Comparison of ENCODE assay signal across 9 cellular contexts in genomic region chr9:137666950-137667670, GRCh38. TPM values are rescaled to one million over a fixed set of nuclear protein-coding genes. Genes with fewer than 3 reads are reported as not detected.
A peak's percentile ranks its signal among the peaks of the same experiment; 100 is the strongest.
DNase-seq lines count a peak whose midpoint lies in the region; ATAC-seq, FAIRE-seq and TF ChIP-seq lines count a peak whose summit lies in the region.
"Had no signal": no experiment of that assay in that cellular context is flagged by ENCODE, and none has a peak within 500 bp of the region (broad histone marks: within the 10 kb centered on the region; RNA-seq: fewer than 3 reads in every experiment).

No MANE protein-coding gene starts in this region.

- no peaks in the 10 kb centered on the region for H3K36me3 ChIP-seq in CD8-positive, alpha-beta T cell (ENCODE audit: insufficient read depth, low read length)
- H3K36me3 ChIP-seq in GM12878 (ENCODE audit: control insufficient read depth in 2 of 2, insufficient read depth in 2 of 2, low read length in 1 of 2): peaks cover 5 to 11% of the 10 kb centered on the region in 2 experiments; a peak in 3 of 4 replicates

- 17% methylated on average over 16 of the region's 16 CpGs for WGBS in GM12878 (ENCODE audit: insufficient coverage, insufficient replicate concordance, low lambda C conversion rate, missing lambda C conversion rate)

- H3K79me2 ChIP-seq in GM12878 (ENCODE audit: control insufficient read depth, insufficient read depth, low read length): peaks cover 45% of the 10 kb centered on the region

- H3K4me1 Mint-ChIP-seq in CD8-positive, alpha-beta T cell (ENCODE audit: low read depth): peaks cover 57% of the 10 kb centered on the region

- no peak overlapping the region for H3K27ac ChIP-seq in CD8-positive, alpha-beta T cell (ENCODE audit: low read depth, low read length)
- H3K27ac ChIP-seq in GM12878 (ENCODE audit: control insufficient read depth, insufficient read depth): peak overlapping the region; percentile 28; the same call in 1 of the 2 replicates

- BruUV-seq in GM12878 (replicated peaks; lab: Mats Ljungman, UMichigan): no TSS peak

- H3K9me3 ChIP-seq in CD8-positive, alpha-beta T cell (ENCODE audit: low read length): no peaks in the 10 kb centered on the region
- H3K9me3 ChIP-seq in GM12878 (replicated peaks; ENCODE audit: control insufficient read depth, insufficient read depth, low read length): no peaks in the 10 kb centered on the region

- H3K9me3 Mint-ChIP-seq in CD8-positive, alpha-beta T cell: no peaks in the 10 kb centered on the region

- no peak for TF ChIP-seq EP300 in GM12878 (IDR thresholded peaks at IDR 0.05; ENCODE audit: borderline replicate concordance in 1 of 2, control insufficient read depth in 1 of 2, low read depth in 2 of 2, low read length in 2 of 2)

- TF ChIP-seq CTCF in CD8-positive, alpha-beta T cell (IDR thresholded peaks at IDR 0.05): no peak
- no peak for TF ChIP-seq CTCF in GM12878 (IDR thresholded peaks at IDR 0.05 in 2 of 3, conservative IDR thresholded peaks at IDR 0.05 in 1 of 3; ENCODE audit: control insufficient read depth in 2 of 3, extremely low read depth in 1 of 3, insufficient read depth in 1 of 3, low read depth in 3 of 3, low read length in 3 of 3)

- peak overlapping the region; percentile 75 for H3K27ac Mint-ChIP-seq in CD8-positive, alpha-beta T cell

- H3K4me3 ChIP-seq in CD8-positive, alpha-beta T cell (ENCODE audit: low read depth, low read length): no peak overlapping the region
- H3K4me3 ChIP-seq in GM12878: no peak overlapping the region

- FAIRE-seq in GM12878 (lab: Jason Lieb, UNC): peak; percentile 57
- FAIRE-seq: G401.6 had no signal

- H2AFZ ChIP-seq in GM12878 (ENCODE audit: control insufficient read depth, low read depth, low read length): no peak overlapping the region

- peak overlapping the region; percentile 57 for H3K4me2 ChIP-seq in GM12878 (ENCODE audit: control insufficient read depth, insufficient read depth)

- RAD21 ChIA-PET in GM12878 (lab: Charles Lee; ENCODE audit: unreplicated experiment): no interaction called here

- no peaks in the 10 kb centered on the region for H3K27me3 Mint-ChIP-seq in CD8-positive, alpha-beta T cell (ENCODE audit: low read depth)

- peaks cover 22% of the 10 kb centered on the region for H3K4me1 ChIP-seq in CD8-positive, alpha-beta T cell (ENCODE audit: insufficient read depth, low read length)
- peaks cover 22% of the 10 kb centered on the region for H3K4me1 ChIP-seq in GM12878 (ENCODE audit: control insufficient read depth, insufficient read depth, low read length)

- no peak for ATAC-seq in CD8-positive, alpha-beta T cell
- ATAC-seq in GM12878: peak; percentile 66
- no peak for ATAC-seq in HG02610 (IDR thresholded peaks at IDR 0.05; ENCODE audit: unreplicated experiment)
- no peak for ATAC-seq in left colon

- POLR2A ChIA-PET in CD8-positive, alpha-beta T cell (lab: Charles Lee): no interaction called here
- POLR2A ChIA-PET in GM12878 (lab: Charles Lee): interaction anchor here (0.6 kb wide), 1 partner anchor 441 kb away, joined by 4 read pairs; no protein-coding TSS in a partner anchor

- no peak for DNase-seq in CD8-positive, alpha-beta T cell
- DNase-seq in NAMALWA (ENCODE audit: low spot score) (peak; percentile 62), GM12878 (ENCODE audit: low read depth, low spot score) (no peak), midbrain (lab: John Stamatoyannopoulos, UW) (peak; percentile 55), SW480 (ENCODE audit: low spot score) (no peak), left colon (no peak), NCI-H524 (lab: John Stamatoyannopoulos, UW) (no peak)

- H3K4me3 Mint-ChIP-seq in CD8-positive, alpha-beta T cell: no peak overlapping the region

- SMC1A ChIA-PET in GM12878 (lab: Charles Lee; ENCODE audit: uncharacterized antibody, unreplicated experiment): no interaction called here

- H3K27me3 ChIP-seq in CD8-positive, alpha-beta T cell (ENCODE audit: insufficient read depth, low read length): no peaks in the 10 kb centered on the region
- H3K27me3 ChIP-seq in GM12878 (replicated peaks in 1 of 2; ENCODE audit: control insufficient read depth in 2 of 2, insufficient read depth in 2 of 2, low read length in 1 of 2): no peaks in the 10 kb centered on the region

- no peak for TF ChIP-seq POLR2A in GM12878 (IDR thresholded peaks at IDR 0.05; ENCODE audit: low read depth, low read length)

- CTCF ChIA-PET in CD8-positive, alpha-beta T cell (lab: Charles Lee): no interaction called here
- CTCF ChIA-PET in GM12878 (lab: Yijun Ruan, JAX): no interaction called here

- no peak overlapping the region; the same call in 1 of the 2 replicates for H3K9ac ChIP-seq in GM12878 (ENCODE audit: control insufficient read depth, insufficient read depth, low read length)

- H3K36me3 Mint-ChIP-seq in CD8-positive, alpha-beta T cell: peaks cover 34% of the 10 kb centered on the region

- no peak for TF ChIP-seq RAD21 in GM12878 (IDR thresholded peaks at IDR 0.05; ENCODE audit: insufficient read depth, low read depth, low read length)

- H4K20me1 ChIP-seq in GM12878 (ENCODE audit: control insufficient read depth, insufficient read depth): no peaks in the 10 kb centered on the region

- intact Hi-C loops in CD8-positive, alpha-beta T cell (cut with DNase I, micrococcal nuclease): no loop called here
- intact Hi-C loops in GM12878 (cut with micrococcal nuclease; ENCODE audit: unreplicated experiment) (no loop called here), left colon (cut with DNase I, micrococcal nuclease) (no loop called here)

- in situ Hi-C loops in GM12878 (cut with MboI): no loop called here

TF ChIP-seq in GM12878, 131 proteins besides CTCF, POLR2A, EP300 and RAD21 (continues in another document):
- no peak for TF ChIP-seq RELA (IDR thresholded peaks at IDR 0.05; ENCODE audit: borderline replicate concordance, partially characterized antibody)
- peak in 1 of 2 experiments; percentile 20; a peak in 1 of 4 replicates for TF ChIP-seq BHLHE40 (IDR thresholded peaks at IDR 0.05; ENCODE audit: borderline replicate concordance in 1 of 2, low read depth in 2 of 2, low read length in 1 of 2)
- TF ChIP-seq, protein P1, sequence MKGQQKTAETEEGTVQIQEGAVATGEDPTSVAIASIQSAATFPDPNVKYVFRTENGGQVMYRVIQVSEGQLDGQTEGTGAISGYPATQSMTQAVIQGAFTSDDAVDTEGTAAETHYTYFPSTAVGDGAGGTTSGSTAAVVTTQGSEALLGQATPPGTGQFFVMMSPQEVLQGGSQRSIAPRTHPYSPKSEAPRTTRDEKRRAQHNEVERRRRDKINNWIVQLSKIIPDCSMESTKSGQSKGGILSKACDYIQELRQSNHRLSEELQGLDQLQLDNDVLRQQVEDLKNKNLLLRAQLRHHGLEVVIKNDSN (IDR thresholded peaks at IDR 0.05; ENCODE audit: borderline replicate concordance, extremely low read length, insufficient read depth, low read depth, low read length): peak; percentile 18
- TF ChIP-seq PAX8 (IDR thresholded peaks at IDR 0.05): no peak
- TF ChIP-seq NR2C2 (IDR thresholded peaks at IDR 0.05; ENCODE audit: borderline replicate concordance, control insufficient read depth, insufficient read length, low read depth): no peak
- TF ChIP-seq POLR2AphosphoS2 (IDR thresholded peaks at IDR 0.05; ENCODE audit: low read depth, low read length): no peak
- no peak for TF ChIP-seq TARDBP (IDR thresholded peaks at IDR 0.05; ENCODE audit: borderline replicate concordance)
- no peak for TF ChIP-seq CBX3 (IDR thresholded peaks at IDR 0.05; ENCODE audit: borderline replicate concordance, low read depth)
- no peak for TF ChIP-seq ATF2 (IDR thresholded peaks at IDR 0.05; ENCODE audit: low read length)
- no peak for TF ChIP-seq HSF1 (IDR thresholded peaks at IDR 0.05; ENCODE audit: low read depth, low read length)
- TF ChIP-seq CHD1 (IDR thresholded peaks at IDR 0.05; ENCODE audit: low read depth, low read length): no peak

RNA-seq across cellular contexts. Expression of gene EHMT1, which starts 48.3 kb away (rescaled TPM):
- 10 to 100 TPM; 83.1 to 86.2 TPM for total RNA-seq in CD8-positive, alpha-beta T cell
- 216 and 231 TPM in 2 replicates for total RNA-seq in GM12878 (2013; cell fraction: nucleolus; rRNA removed)
- 85.3 and 88.4 TPM in 2 replicates for total RNA-seq in GM12878 (2014; rRNA removed)
- total RNA-seq in GM12878 (2014; rRNA removed; fragmentation: Illumina TruSeq; extraction: Trizol): 38.1 and 44.4 TPM in 2 replicates
- total RNA-seq in GM12878 (2021): 97.3 and 100 TPM in 2 replicates
- polyA plus RNA-seq in GM12878 (2011; ENCODE audit: low read depth): 24.3 TPM
- polyA plus RNA-seq in GM12878 (2011; rRNA removed): 28.6 and 42.2 TPM in 2 replicates
- 49.1 and 60.5 TPM in 2 replicates for polyA plus RNA-seq in GM12878 (2011; cell fraction: cytosol; rRNA removed)
- 128 and 198 TPM in 2 replicates for polyA plus RNA-seq in GM12878 (2011; cell fraction: nucleus; rRNA removed)
- 67.8 and 67.9 TPM in 2 replicates for polyA plus RNA-seq in GM12878 (2012)
- polyA plus RNA-seq in GM12878 (2014; fragmentation: Illumina TruSeq; extraction: Trizol): 25.6 and 37.5 TPM in 2 replicates
- polyA plus RNA-seq in GM12878 (2014; fragmentation: Nextera tagmentation; extraction: Ambion mirVana): 1 to 10 TPM; 2.9 to 4.6 TPM
- 64.6 and 79.3 TPM in 2 replicates for polyA plus RNA-seq in GM12878 (2014; rRNA removed)
- 10 to 100 TPM; 51.9 to 56.0 TPM for polyA plus RNA-seq in GM12878 (2016; fragmentation: Nextera tagmentation; extraction: Ambion mirVana)
- 91.4 and 132 TPM in 2 replicates for polyA minus RNA-seq in GM12878 (2011; rRNA and poly(A)+ RNA removed)
- polyA minus RNA-seq in GM12878 (2011; cell fraction: cytosol; rRNA and poly(A)+ RNA removed): 45.1 and 45.4 TPM in 2 replicates
- polyA minus RNA-seq in GM12878 (2011; cell fraction: nucleus; rRNA and poly(A)+ RNA removed): 50.1 and 84.0 TPM in 2 replicates
- 10 to 100 TPM; 72.2 to 98.4 TPM for total RNA-seq in left colon

Comparison
In these comparisons a context has a peak if more than half of its experiments do, and no peak if none do; other contexts are left out.
1. DNase-seq: peak in NAMALWA (single experiment) and midbrain (single experiment); none in CD8-positive, alpha-beta T cell (0 of 7), GM12878 (single experiment), SW480 (single experiment), left colon (0 of 2) and NCI-H524 (0 of 2).